10 cellular contexts compared by ENCODE assay signal in the genomic region with DNA sequence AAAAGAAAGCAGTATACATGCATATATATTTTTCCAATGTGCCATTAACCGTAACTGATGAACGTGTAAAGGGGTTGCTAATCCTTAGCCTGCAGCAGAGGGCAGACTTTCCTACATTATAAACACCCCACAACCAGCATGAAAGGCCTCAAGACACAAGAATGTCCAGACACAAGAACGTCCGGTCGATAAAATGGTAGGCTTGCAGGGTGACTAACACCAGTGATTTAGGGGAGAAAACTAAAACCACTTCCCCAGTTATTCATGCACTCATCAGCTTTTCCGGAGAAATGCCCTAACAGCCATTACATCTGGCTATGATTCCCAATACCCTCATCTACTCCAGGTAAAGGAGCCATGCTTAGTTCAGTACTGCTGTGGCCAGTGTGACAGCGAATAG. TPM values are rescaled to one million over a fixed set of nuclear protein-coding genes. Genes with fewer than 3 reads are reported as not detected.
DNase-seq lines count a peak whose midpoint lies in the region; ATAC-seq and TF ChIP-seq lines count a peak whose summit lies in the region.
"Had no signal": no experiment of that assay in that cellular context is flagged by ENCODE, and none has a peak within 500 bp of the region (broad histone marks: within the 10 kb centered on the region; RNA-seq: fewer than 3 reads in every experiment).

No MANE protein-coding gene starts in this region.

- no peak overlapping the region for H2AFZ ChIP-seq in trophoblast cell (ENCODE audit: insufficient read depth, low read length, poor library complexity)

- no peak overlapping the region for H3K23ac ChIP-seq in trophoblast cell (ENCODE audit: low read length)

- peak overlapping the region; percentile 9 for H2BK120ac ChIP-seq in trophoblast cell (ENCODE audit: insufficient read depth, low read length, poor library complexity)

- DNase-seq in NCI-H1092 treated with DMSO at 0.1 percent for 48 hours (lab: John Stamatoyannopoulos, UW) (peak; percentile 0), NCI-H1092 (lab: John Stamatoyannopoulos, UW) (no peak), RKO (ENCODE audit: low spot score) (peak; percentile 75), fibroblast of the aortic adventitia (ENCODE audit: low read depth) (peak; percentile 95), trophoblast cell (peak; percentile 77 to 88)
- no peak for DNase-seq in effector CD8-positive, alpha-beta T cell (lab: John Stamatoyannopoulos, UW)
- DNase-seq: naive B cell had no signal

- no peak overlapping the region for H4K12ac ChIP-seq in trophoblast cell (ENCODE audit: low read depth, low read length)

- peaks cover 8 to 17% of the 10 kb centered on the region in 2 experiments for H3K4me1 ChIP-seq in trophoblast cell (ENCODE audit: control insufficient read depth in 1 of 2, insufficient read depth in 2 of 2, low read length in 2 of 2)

- peak overlapping the region; percentile 13 for H3K14ac ChIP-seq in trophoblast cell (ENCODE audit: low read length)

- TF ChIP-seq POLR2A in GM18505 (IDR thresholded peaks at IDR 0.05; ENCODE audit: borderline replicate concordance, extremely low read depth, insufficient read depth, insufficient read length), result no peak

- no peaks in the 10 kb centered on the region for H3K79me2 ChIP-seq in trophoblast cell (ENCODE audit: control insufficient read depth, insufficient read depth, low read length, poor library complexity)

- H3K27ac ChIP-seq in trophoblast cell (ENCODE audit: low read depth, low read length), result peak overlapping the region; percentile 41

- peaks cover 33% of the 10 kb centered on the region for H3K79me1 ChIP-seq in trophoblast cell (ENCODE audit: low read length)

- H3K9me3 ChIP-seq in trophoblast cell (ENCODE audit: insufficient read depth, low read depth, low read length), result no peaks in the 10 kb centered on the region

- no CpG with 5 or more reads among the region's 7 CpGs for WGBS in trophoblast cell (ENCODE audit: extremely low coverage, insufficient coverage, insufficient read length)

- no peak overlapping the region for H3K4me2 ChIP-seq in trophoblast cell (ENCODE audit: low read length)

- no peak overlapping the region for H3K9ac ChIP-seq in trophoblast cell (ENCODE audit: low read length)

- peak; percentile 77 for TF ChIP-seq CTCF in fibroblast of the aortic adventitia (IDR thresholded peaks at IDR 0.05; ENCODE audit: insufficient read depth, low read length)

- ATAC-seq in GM21723 (IDR thresholded peaks at IDR 0.05; ENCODE audit: unreplicated experiment), result no peak
- ATAC-seq in GM18505 (IDR thresholded peaks at IDR 0.05; ENCODE audit: unreplicated experiment), result no peak

- H4K8ac ChIP-seq in trophoblast cell (ENCODE audit: low read depth, low read length), result peak overlapping the region; percentile 7

- H3K36me3 ChIP-seq in trophoblast cell (ENCODE audit: control insufficient read depth in 1 of 2, insufficient read depth in 2 of 2, low read length in 2 of 2), result no peaks in the 10 kb centered on the region

- peak overlapping the region; percentile 22 for H2AK5ac ChIP-seq in trophoblast cell (ENCODE audit: low read length)

- peak overlapping the region; percentile 84 for H4K91ac ChIP-seq in trophoblast cell (ENCODE audit: low read depth, low read length)

- H3K27me3 ChIP-seq in trophoblast cell (ENCODE audit: insufficient read depth, low read length), result no peaks in the 10 kb centered on the region

- H2BK5ac ChIP-seq in trophoblast cell (ENCODE audit: low read depth, low read length, poor library complexity), result peak overlapping the region; percentile 70

- no peak overlapping the region for H3K4me3 ChIP-seq in fibroblast of the aortic adventitia (ENCODE audit: low read depth, low read length)
- H3K4me3 ChIP-seq in trophoblast cell (ENCODE audit: low read depth, low read length), result no peak overlapping the region

- H3K4ac ChIP-seq in trophoblast cell (ENCODE audit: low read depth, low read length), result peak overlapping the region; percentile 16

- H2BK12ac ChIP-seq in trophoblast cell (ENCODE audit: low read length), result peak overlapping the region; percentile 82

- H3K18ac ChIP-seq in trophoblast cell (ENCODE audit: low read length), result peak overlapping the region; percentile 26

RNA-seq across cellular contexts. Expression of gene LRTM1, which starts 57.4 kb away (rescaled TPM):
- not detected in 2 replicates for total RNA-seq in fibroblast of the aortic adventitia (ENCODE audit: low replicate concordance)
- 0.06 and 0.07 TPM in 2 replicates for polyA plus RNA-seq in trophoblast cell (2013)
- total RNA-seq: T-helper 1 cell treated with Interleukin-12 subunit alpha and Interleukin-12 subunit beta and Interleukin-4 antibody, amounts not matched to agents 30 ng/mL and 1 ng/mL, for 36 hours had no signal

Comparison
In these comparisons a context has a peak if more than half of its experiments do, and no peak if none do; other contexts are left out.
1. DNase-seq: peak in NCI-H1092 treated with DMSO at 0.1 percent for 48 hours (single experiment), RKO (single experiment), fibroblast of the aortic adventitia (single experiment) and trophoblast cell (2 of 2); none in NCI-H1092 (single experiment) and effector CD8-positive, alpha-beta T cell (single experiment).